In genomic region chr17:7549401-7550055, GRCh38 we compare ENCODE assay signal across 8 cellular contexts. TPM values are rescaled to one million over a fixed set of nuclear protein-coding genes. Genes with fewer than 3 reads are reported as not detected.
DNase-seq lines count a peak whose midpoint lies in the region; ATAC-seq, FAIRE-seq and TF ChIP-seq lines count a peak whose summit lies in the region.

No MANE protein-coding gene starts in this region.

- H2BK120ac ChIP-seq in H1 (replicated peaks; ENCODE audit: low read depth, low read length), result no peak overlapping the region

- 78% methylated on average over 17 of the region's 20 CpGs; no CpG with 5 or more reads in 1 of the 2 experiments for WGBS in H1 (ENCODE audit: extremely low coverage in 1 of 2, insufficient coverage in 1 of 2, insufficient read length in 1 of 2, insufficient replicate concordance in 2 of 2, low coverage in 1 of 2, low lambda C conversion rate in 2 of 2, missing lambda C conversion rate in 1 of 2), 2 experiments
- WGBS in upper lobe of left lung, 2 donors, result 21 to 36% methylated on average over 14 to 20 of the region's 20 CpGs

- peak overlapping the region; percentile 91 for H3K4ac ChIP-seq in H1 (replicated peaks; ENCODE audit: insufficient read length, low read depth, low read length)

- peak; percentile 12 to 59 (median 27) for DNase-seq in CD8-positive, alpha-beta memory T cell
- peak; percentile 33 to 45 for DNase-seq in activated CD4-positive, alpha-beta T cell treated with anti-CD3 and anti-CD28 coated beads for 4 hours
- DNase-seq in H1 (ENCODE audit: low read depth in 1 of 2, low spot score in 2 of 2) (peak in 1 of 2 experiments; percentile 58), upper lobe of left lung (peak in 1 of 2 donors; percentile 45)
- DNase-seq in naive thymus-derived CD4-positive, alpha-beta T cell, result peak in 8 of 9 donors; percentile 45 to 60 (median 53)

- H2BK12ac ChIP-seq in H1 (ENCODE audit: low read depth, low read length), result peak overlapping the region; percentile 95; the same call in 1 of the 2 replicates

- H2BK15ac ChIP-seq in H1 (ENCODE audit: low read length), result peak overlapping the region; percentile 98; the same call in 1 of the 2 replicates

- H4K8ac ChIP-seq in H1 (ENCODE audit: extremely low read depth, insufficient read depth, low read length), result peak overlapping the region; percentile 89; the same call in 1 of the 2 replicates

- H3K27ac Mint-ChIP-seq in CD8-positive, alpha-beta memory T cell, result peak overlapping the region; percentile 76 to 97 (median 89)
- peak overlapping the region; percentile 86 to 98 (median 91) for H3K27ac Mint-ChIP-seq in naive thymus-derived CD4-positive, alpha-beta T cell

- H3K23ac ChIP-seq in H1 (ENCODE audit: insufficient read length), result no peak overlapping the region

- H3K79me1 ChIP-seq in H1 (ENCODE audit: low read depth, low read length), result no peaks in the 10 kb centered on the region

- H3K9ac ChIP-seq in H1 (replicated peaks in 1 of 4; ENCODE audit: extremely low read depth in 1 of 4, low read depth in 3 of 4, low read length in 3 of 4), result no peak overlapping the region

- peak overlapping the region; percentile 93 for H4K91ac ChIP-seq in H1 (replicated peaks; ENCODE audit: insufficient read length, low read length)

- no peaks in the 10 kb centered on the region for H3K9me3 Mint-ChIP-seq in CD8-positive, alpha-beta memory T cell
- H3K9me3 Mint-ChIP-seq in naive thymus-derived CD4-positive, alpha-beta T cell, result peaks cover 0 to 1% (median 0%) of the 10 kb centered on the region in 11 donors

- H3K9me3 ChIP-seq in CD8-positive, alpha-beta memory T cell (ENCODE audit: low read length), result no peaks in the 10 kb centered on the region
- H3K9me3 ChIP-seq in H1 (ENCODE audit: insufficient read depth in 2 of 2, low read depth in 1 of 2, low read length in 1 of 2) (no peaks in the 10 kb centered on the region), upper lobe of left lung (no peaks in the 10 kb centered on the region)
- no peaks in the 10 kb centered on the region for H3K9me3 ChIP-seq in naive thymus-derived CD4-positive, alpha-beta T cell (ENCODE audit: control insufficient read depth in 2 of 3, low read length in 3 of 3)

- H2AK5ac ChIP-seq in H1 (ENCODE audit: low read depth, low read length), result peak overlapping the region; percentile 25; the same call in 1 of the 2 replicates

- H3K4me1 ChIP-seq in CD8-positive, alpha-beta memory T cell (ENCODE audit: insufficient read depth, low read length), result peaks cover 48% of the 10 kb centered on the region
- peaks cover 0 to 4% (median 3%) of the 10 kb centered on the region in 4 experiments; a peak in 2 of 7 replicates for H3K4me1 ChIP-seq in H1 (replicated peaks in 1 of 4; ENCODE audit: control insufficient read depth in 3 of 4, insufficient read depth in 4 of 4, low read length in 3 of 4)
- H3K4me1 ChIP-seq in naive thymus-derived CD4-positive, alpha-beta T cell (ENCODE audit: control insufficient read depth in 2 of 2, insufficient read depth in 2 of 2, low read length in 2 of 2), result peaks cover 15 to 38% of the 10 kb centered on the region in 2 donors
- peaks cover 18 to 34% (median 18%) of the 10 kb centered on the region in 4 donors for H3K4me1 ChIP-seq in upper lobe of left lung

- no peak for TF ChIP-seq RAD21 in H1 (IDR thresholded peaks at IDR 0.05 in 1 of 2, conservative IDR thresholded peaks at IDR 0.05 in 1 of 2; ENCODE audit: low read depth in 2 of 2, low read length in 2 of 2)

- peak overlapping the region; percentile 90 for H3K4me3 ChIP-seq in CD8-positive, alpha-beta memory T cell (ENCODE audit: low read length)
- H3K4me3 ChIP-seq in H1 (ENCODE audit: extremely low read depth in 1 of 4, insufficient read depth in 2 of 4, low read depth in 3 of 4, low read length in 4 of 4) (peak overlapping the region; percentile 56 to 77 (median 70); a peak in 7 of 8 replicates), upper lobe of left lung (peak overlapping the region; percentile 59 to 76 (median 66))
- peak overlapping the region; percentile 91 for H3K4me3 ChIP-seq in naive thymus-derived CD4-positive, alpha-beta T cell (ENCODE audit: low read length)

- TF ChIP-seq CTCF in H1 (IDR thresholded peaks at IDR 0.05; ENCODE audit: control extremely low read depth in 1 of 3, insufficient read depth in 1 of 3, low read depth in 1 of 3, low read length in 3 of 3), result no peak
- TF ChIP-seq CTCF in upper lobe of left lung (IDR thresholded peaks at IDR 0.05), result peak in 1 of 6 experiments; percentile 22

- peaks cover 6% of the 10 kb centered on the region; the same call in 1 of the 2 replicates for H3K23me2 ChIP-seq in H1 (ENCODE audit: low read depth, low read length)

- H4K5ac ChIP-seq in H1 (ENCODE audit: insufficient read length, low read depth, low read length), result peak overlapping the region; percentile 15

- no peak overlapping the region for H3K56ac ChIP-seq in H1 (replicated peaks; ENCODE audit: insufficient read length, low read depth, low read length)

- H3K18ac ChIP-seq in H1 (ENCODE audit: extremely low read depth, low read length), result peak overlapping the region; percentile 60; the same call in 1 of the 2 replicates

- peak overlapping the region; percentile 77 to 90 (median 88) for H3K4me3 Mint-ChIP-seq in CD8-positive, alpha-beta memory T cell
- peak overlapping the region; percentile 77 to 99 (median 88) for H3K4me3 Mint-ChIP-seq in naive thymus-derived CD4-positive, alpha-beta T cell

- peak overlapping the region; percentile 78; the same call in 1 of the 2 replicates for H2BK5ac ChIP-seq in H1 (ENCODE audit: low read depth, low read length)

- peak overlapping the region; percentile 38 for H3K27ac ChIP-seq in CD8-positive, alpha-beta memory T cell (ENCODE audit: low read depth, low read length)
- H3K27ac ChIP-seq in H1 (ENCODE audit: low read depth, low read length), result no peak overlapping the region
- H3K27ac ChIP-seq in naive thymus-derived CD4-positive, alpha-beta T cell (ENCODE audit: low read depth, low read length), result peak overlapping the region; percentile 70
- peak overlapping the region; percentile 84 to 96 (median 88) for H3K27ac ChIP-seq in upper lobe of left lung

- no peak for FAIRE-seq in H1 (lab: Jason Lieb, UNC)

- peaks cover 41 to 55% (median 50%) of the 10 kb centered on the region in 3 donors for H3K4me1 Mint-ChIP-seq in CD8-positive, alpha-beta memory T cell
- H3K4me1 Mint-ChIP-seq in naive thymus-derived CD4-positive, alpha-beta T cell, result peaks cover 50 to 65% (median 58%) of the 10 kb centered on the region in 7 donors

- TF ChIP-seq POLR2A in H1 (IDR thresholded peaks at IDR 0.05; ENCODE audit: control extremely low read depth in 1 of 2, low read depth in 2 of 2, low read length in 2 of 2) (no peak), upper lobe of left lung (IDR thresholded peaks at IDR 0.05) (no peak)

- intact Hi-C loops in naive thymus-derived CD4-positive, alpha-beta T cell (cut with micrococcal nuclease), result loop anchor here (1.0 to 5.0 kb wide), 4 partner anchors 26 to 114 kb away; partner anchors contain the start of genes POLR2A (in 2 of the 2) and TMEM102 (in 1 of the 2)

- ATAC-seq in naive thymus-derived CD4-positive, alpha-beta T cell, result peak; percentile 59
- ATAC-seq in upper lobe of left lung (ENCODE audit: low FRiP score in 2 of 2) (peak; percentile 48 to 62), HG02588 (IDR thresholded peaks at IDR 0.05; ENCODE audit: unreplicated experiment) (no peak), HG03139 (IDR thresholded peaks at IDR 0.05; ENCODE audit: unreplicated experiment) (no peak), GM21526 (IDR thresholded peaks at IDR 0.05; ENCODE audit: low FRiP score, unreplicated experiment) (no peak)

- TF ChIP-seq EP300 in H1 (IDR thresholded peaks at IDR 0.05; ENCODE audit: borderline replicate concordance in 1 of 2, low read depth in 2 of 2, low read length in 2 of 2) (no peak), upper lobe of left lung (IDR thresholded peaks at IDR 0.05) (no peak)

- no peaks in the 10 kb centered on the region for H3K27me3 ChIP-seq in CD8-positive, alpha-beta memory T cell (ENCODE audit: insufficient read depth, low read length, poor library complexity, severe bottlenecking)
- H3K27me3 ChIP-seq in H1 (replicated peaks in 1 of 4; ENCODE audit: control insufficient read depth in 3 of 4, extremely low read depth in 1 of 4, insufficient read depth in 3 of 4, low read length in 3 of 4), result peaks cover 0 to 5% (median 3%) of the 10 kb centered on the region in 4 experiments; a peak in 4 of 7 replicates
- no peaks in the 10 kb centered on the region for H3K27me3 ChIP-seq in naive thymus-derived CD4-positive, alpha-beta T cell (ENCODE audit: control insufficient read depth in 2 of 2, insufficient read depth in 2 of 2, low read length in 2 of 2)
- H3K27me3 ChIP-seq in upper lobe of left lung, result no peaks in the 10 kb centered on the region

- H3K36me3 ChIP-seq in CD8-positive, alpha-beta memory T cell (ENCODE audit: insufficient read depth, low read length), result no peaks in the 10 kb centered on the region
- H3K36me3 ChIP-seq in H1 (ENCODE audit: control insufficient read depth in 2 of 4, insufficient read depth in 4 of 4, low read length in 3 of 4) (no peaks in the 10 kb centered on the region), upper lobe of left lung (peaks cover 0 to 4% (median 0%) of the 10 kb centered on the region in 4 donors)
- H3K36me3 ChIP-seq in naive thymus-derived CD4-positive, alpha-beta T cell (ENCODE audit: control insufficient read depth in 2 of 3, insufficient read depth in 3 of 3, low read length in 3 of 3), result no peaks in the 10 kb centered on the region

- H3K4me2 ChIP-seq in H1 (ENCODE audit: insufficient read depth in 1 of 2, low read depth in 2 of 2, low read length in 2 of 2), result peak overlapping the region; percentile 70 to 89

- peaks cover 0 to 18% (median 2%) of the 10 kb centered on the region in 3 donors for H3K36me3 Mint-ChIP-seq in CD8-positive, alpha-beta memory T cell
- H3K36me3 Mint-ChIP-seq in naive thymus-derived CD4-positive, alpha-beta T cell, result peaks cover 0 to 28% (median 4%) of the 10 kb centered on the region in 5 donors

- H3K79me2 ChIP-seq in H1 (ENCODE audit: control insufficient read depth in 1 of 2, insufficient read depth in 2 of 2, low read length in 2 of 2), result no peaks in the 10 kb centered on the region

- H2BK20ac ChIP-seq in H1 (ENCODE audit: low read length), result no peak overlapping the region

- H4K20me1 ChIP-seq in H1 (replicated peaks in 1 of 2; ENCODE audit: control insufficient read depth in 1 of 2, insufficient read depth in 2 of 2, low read length in 2 of 2), result peaks cover 0 to 7% of the 10 kb centered on the region in 2 experiments

- peaks cover 0 to 2% of the 10 kb centered on the region in 2 donors for H3K27me3 Mint-ChIP-seq in CD8-positive, alpha-beta memory T cell
- peaks cover 0 to 2% (median 0%) of the 10 kb centered on the region in 5 donors for H3K27me3 Mint-ChIP-seq in naive thymus-derived CD4-positive, alpha-beta T cell

- H3K14ac ChIP-seq in H1 (ENCODE audit: insufficient read length), result no peak overlapping the region

- CTCF ChIA-PET in CD8-positive, alpha-beta memory T cell (lab: Charles Lee), result interaction anchor here (7.6 kb wide), 1 partner anchor 11 kb away, joined by 42 read pairs; the partner anchor contains the start of gene SENP3
- CTCF ChIA-PET in H1 (lab: Charles Lee; ENCODE audit: partially characterized antibody), result interaction anchor here (0.6 to 3.9 kb wide), 3 partner anchors 11 to 22 kb away, joined by 3 to 27 read pairs (median 4); partner anchors contain the start of gene SENP3
- CTCF ChIA-PET in naive thymus-derived CD4-positive, alpha-beta T cell (lab: Charles Lee), result interaction anchor here (0.5 to 2.6 kb wide), 6 partner anchors 11 to 194 kb away, joined by 3 to 10 read pairs (median 4); partner anchors contain the start of genes TMEM95 and TP53

- no peak overlapping the region for H2AFZ ChIP-seq in H1 (ENCODE audit: low read length)

- POLR2A ChIA-PET in CD8-positive, alpha-beta memory T cell (lab: Charles Lee), result interaction anchor here (1.4 kb wide), 2 partner anchors 11 to 138 kb away, joined by 3 to 4 read pairs; partner anchors contain the start of gene TP53
- POLR2A ChIA-PET in H1 (lab: Charles Lee; ENCODE audit: partially characterized antibody), result interaction anchor here (1.1 to 37.5 kb wide), 7 partner anchors 8 to 65 kb away, joined by 3 to 1144 read pairs (median 8); partner anchors contain the start of genes CD68, MPDU1, POLR2A and SOX15
- POLR2A ChIA-PET in naive thymus-derived CD4-positive, alpha-beta T cell (lab: Charles Lee), result interaction anchor here (0.9 to 2.4 kb wide), 13 partner anchors 10 to 624 kb away, joined by 3 to 25 read pairs (median 4); partner anchors contain the start of genes POLR2A, SAT2, SENP3 and TP53

RNA-seq across cellular contexts. Expression of gene TNFSF12, which starts 0.7 kb away (rescaled TPM):
- 10 to 100 TPM; 18.6 to 22.5 TPM for total RNA-seq in CD8-positive, alpha-beta memory T cell
- polyA plus RNA-seq in CD8-positive, alpha-beta memory T cell, result 60.8 TPM
- 5.5 and 7.2 TPM in 2 replicates for total RNA-seq in H1 (2021; fragmentation: NEBNext Ultra II Directional; extraction: Animal tissue kit (Norgen Biotek cat#: 25700))
- polyA plus RNA-seq in H1 (2011; rRNA removed), result 9.6 and 15.8 TPM in 2 replicates
- polyA plus RNA-seq in H1 (2011; cell fraction: cytosol; rRNA removed), result 9.6 TPM
- polyA plus RNA-seq in H1 (2011; cell fraction: nucleus; rRNA removed), result 7.6 TPM
- polyA plus RNA-seq in H1 (2012, experiment 1 of 2), result 4.4 to 8.2 TPM (median 6.9 TPM) in 4 replicates
- 7.5 TPM for polyA plus RNA-seq in H1 (2012, experiment 2 of 2)
- polyA plus RNA-seq in H1 (2013, experiment 1 of 2), result 7.2 TPM
- polyA plus RNA-seq in H1 (2013, experiment 2 of 2), result 8.3 TPM
- polyA minus RNA-seq in H1 (2011; rRNA and poly(A)+ RNA removed), result 0.56 and 2.6 TPM in 2 replicates
- 0.95 TPM for polyA minus RNA-seq in H1 (2011; cell fraction: cytosol; rRNA and poly(A)+ RNA removed)
- 0.60 TPM for polyA minus RNA-seq in H1 (2011; cell fraction: nucleus; rRNA and poly(A)+ RNA removed)
- total RNA-seq in naive thymus-derived CD4-positive, alpha-beta T cell, result 10 to 100 TPM; 27.3 to 82.4 (median 36.9) TPM
- 10 to 100 TPM; 25.4 to 36.1 TPM for polyA plus RNA-seq in naive thymus-derived CD4-positive, alpha-beta T cell
- total RNA-seq in upper lobe of left lung, result 100 to 1,000 TPM in 1 of 6 donors, 10 to 100 TPM in 5; 32.3 to 158 (median 73.2) TPM

RNA-seq across cellular contexts. Expression of gene TNFSF13, which starts 9.0 kb away (rescaled TPM):
- total RNA-seq in CD8-positive, alpha-beta memory T cell, result 1 to 10 TPM in 1 of 2 experiments, under 1 TPM in 1; 0.80 to 1.6 TPM
- not detected for polyA plus RNA-seq in CD8-positive, alpha-beta memory T cell
- 2.1 and 2.3 TPM in 2 replicates for total RNA-seq in H1 (2021; fragmentation: NEBNext Ultra II Directional; extraction: Animal tissue kit (Norgen Biotek cat#: 25700))
- 2.6 and 3.1 TPM in 2 replicates for polyA plus RNA-seq in H1 (2011; rRNA removed)
- 0.83 TPM for polyA plus RNA-seq in H1 (2011; cell fraction: cytosol; rRNA removed)
- 5.0 TPM for polyA plus RNA-seq in H1 (2011; cell fraction: nucleus; rRNA removed)
- 3.3 to 6.2 TPM (median 4.6 TPM) in 4 replicates for polyA plus RNA-seq in H1 (2012, experiment 1 of 2)
- polyA plus RNA-seq in H1 (2012, experiment 2 of 2), result 3.3 TPM
- polyA plus RNA-seq in H1 (2013, experiment 1 of 2), result 1.9 TPM
- 1.9 TPM for polyA plus RNA-seq in H1 (2013, experiment 2 of 2)
- 1.0 and 2.7 TPM in 2 replicates for polyA minus RNA-seq in H1 (2011; rRNA and poly(A)+ RNA removed)
- polyA minus RNA-seq in H1 (2011; cell fraction: cytosol; rRNA and poly(A)+ RNA removed), result not detected
- 1.5 TPM for polyA minus RNA-seq in H1 (2011; cell fraction: nucleus; rRNA and poly(A)+ RNA removed)
- total RNA-seq in naive thymus-derived CD4-positive, alpha-beta T cell, result 10 to 100 TPM in 1 of 5 experiments, 1 to 10 TPM in 4; 2.0 to 45.6 (median 4.4) TPM
- 1 to 10 TPM; 1.1 to 1.5 TPM for polyA plus RNA-seq in naive thymus-derived CD4-positive, alpha-beta T cell
- total RNA-seq in upper lobe of left lung, result 100 to 1,000 TPM in 4 of 6 donors, 10 to 100 TPM in 2; 74.2 to 226 (median 129) TPM

RNA-seq across cellular contexts. Expression of gene SENP3, which starts 12.2 kb away (rescaled TPM):
- 100 to 1,000 TPM; 111 to 121 TPM for total RNA-seq in CD8-positive, alpha-beta memory T cell
- 12.0 TPM for polyA plus RNA-seq in CD8-positive, alpha-beta memory T cell
- 80.3 and 86.2 TPM in 2 replicates for total RNA-seq in H1 (2021; fragmentation: NEBNext Ultra II Directional; extraction: Animal tissue kit (Norgen Biotek cat#: 25700))
- 87.3 and 129 TPM in 2 replicates for polyA plus RNA-seq in H1 (2011; rRNA removed)
- 118 TPM for polyA plus RNA-seq in H1 (2011; cell fraction: cytosol; rRNA removed)
- 78.9 TPM for polyA plus RNA-seq in H1 (2011; cell fraction: nucleus; rRNA removed)
- 61.7 to 78.1 TPM (median 68.8 TPM) in 4 replicates for polyA plus RNA-seq in H1 (2012, experiment 1 of 2)
- 197 TPM for polyA plus RNA-seq in H1 (2012, experiment 2 of 2)
- 54.7 TPM for polyA plus RNA-seq in H1 (2013, experiment 1 of 2)
- 50.5 TPM for polyA plus RNA-seq in H1 (2013, experiment 2 of 2)
- polyA minus RNA-seq in H1 (2011; rRNA and poly(A)+ RNA removed), result 125 and 150 TPM in 2 replicates
- polyA minus RNA-seq in H1 (2011; cell fraction: cytosol; rRNA and poly(A)+ RNA removed), result 57.5 TPM
- 43.5 TPM for polyA minus RNA-seq in H1 (2011; cell fraction: nucleus; rRNA and poly(A)+ RNA removed)
- 10 to 100 TPM; 35.0 to 43.8 (median 40.8) TPM for total RNA-seq in naive thymus-derived CD4-positive, alpha-beta T cell
- 10 to 100 TPM; 13.2 to 20.6 TPM for polyA plus RNA-seq in naive thymus-derived CD4-positive, alpha-beta T cell
- total RNA-seq in upper lobe of left lung, result 100 to 1,000 TPM in 1 of 6 donors, 10 to 100 TPM in 5; 54.2 to 108 (median 57.5) TPM

RNA-seq across cellular contexts. Expression of gene CD68, which starts 29.9 kb away (rescaled TPM):
- 10 to 100 TPM; 11.1 to 12.7 TPM for total RNA-seq in CD8-positive, alpha-beta memory T cell
- polyA plus RNA-seq in CD8-positive, alpha-beta memory T cell, result 1.2 TPM
- 0.31 TPM in 1 of 2 replicates, not detected in the other for total RNA-seq in H1 (2021; fragmentation: NEBNext Ultra II Directional; extraction: Animal tissue kit (Norgen Biotek cat#: 25700))
- 0.18 and 0.35 TPM in 2 replicates for polyA plus RNA-seq in H1 (2011; rRNA removed)
- 0.22 TPM for polyA plus RNA-seq in H1 (2011; cell fraction: cytosol; rRNA removed)
- 0.66 TPM for polyA plus RNA-seq in H1 (2011; cell fraction: nucleus; rRNA removed)
- 0.32 to 0.34 TPM in 2 of 4 replicates, not detected in the others for polyA plus RNA-seq in H1 (2012, experiment 1 of 2)
- not detected for polyA plus RNA-seq in H1 (2012, experiment 2 of 2)
- 0.16 TPM for polyA plus RNA-seq in H1 (2013, experiment 1 of 2)
- polyA plus RNA-seq in H1 (2013, experiment 2 of 2), result 0.18 TPM
- polyA minus RNA-seq in H1 (2011; rRNA and poly(A)+ RNA removed), result 0.83 and 1.8 TPM in 2 replicates
- not detected for polyA minus RNA-seq in H1 (2011; cell fraction: cytosol; rRNA and poly(A)+ RNA removed)
- not detected for polyA minus RNA-seq in H1 (2011; cell fraction: nucleus; rRNA and poly(A)+ RNA removed)
- total RNA-seq in naive thymus-derived CD4-positive, alpha-beta T cell, result 100 to 1,000 TPM in 1 of 5 experiments, 10 to 100 TPM in 2, 1 to 10 TPM in 2; 6.8 to 176 (median 18.8) TPM
- under 1 TPM; 0.12 to 0.21 TPM for polyA plus RNA-seq in naive thymus-derived CD4-positive, alpha-beta T cell
- 100 to 1,000 TPM in 5 of 6 donors, 10 to 100 TPM in 1; 76.5 to 500 (median 260) TPM for total RNA-seq in upper lobe of left lung

RNA-seq across cellular contexts. Expression of gene MPDU1, which starts 34.1 kb away (rescaled TPM):
- 100 to 1,000 TPM; 115 to 124 TPM for total RNA-seq in CD8-positive, alpha-beta memory T cell
- 40.5 TPM for polyA plus RNA-seq in CD8-positive, alpha-beta memory T cell
- 63.2 and 66.9 TPM in 2 replicates for total RNA-seq in H1 (2021; fragmentation: NEBNext Ultra II Directional; extraction: Animal tissue kit (Norgen Biotek cat#: 25700))
- 142 and 154 TPM in 2 replicates for polyA plus RNA-seq in H1 (2011; rRNA removed)
- polyA plus RNA-seq in H1 (2011; cell fraction: cytosol; rRNA removed), result 104 TPM
- polyA plus RNA-seq in H1 (2011; cell fraction: nucleus; rRNA removed), result 89.7 TPM
- 42.0 to 58.2 TPM (median 45.9 TPM) in 4 replicates for polyA plus RNA-seq in H1 (2012, experiment 1 of 2)
- polyA plus RNA-seq in H1 (2012, experiment 2 of 2), result 154 TPM
- 137 TPM for polyA plus RNA-seq in H1 (2013, experiment 1 of 2)
- polyA plus RNA-seq in H1 (2013, experiment 2 of 2), result 151 TPM
- 103 and 130 TPM in 2 replicates for polyA minus RNA-seq in H1 (2011; rRNA and poly(A)+ RNA removed)
- polyA minus RNA-seq in H1 (2011; cell fraction: cytosol; rRNA and poly(A)+ RNA removed), result 21.1 TPM
- polyA minus RNA-seq in H1 (2011; cell fraction: nucleus; rRNA and poly(A)+ RNA removed), result 22.7 TPM
- total RNA-seq in naive thymus-derived CD4-positive, alpha-beta T cell, result 10 to 100 TPM; 25.4 to 79.8 (median 31.4) TPM
- polyA plus RNA-seq in naive thymus-derived CD4-positive, alpha-beta T cell, result 10 to 100 TPM; 39.1 to 52.3 TPM
- 100 to 1,000 TPM in 1 of 6 donors, 10 to 100 TPM in 5; 50.6 to 121 (median 56.2) TPM for total RNA-seq in upper lobe of left lung

Comparison
In these comparisons a context has a peak if more than half of its experiments do, and no peak if none do; other contexts are left out.
1. ATAC-seq: peak in naive thymus-derived CD4-positive, alpha-beta T cell (single experiment) and upper lobe of left lung (2 of 2); none in HG02588 (single experiment), HG03139 (single experiment) and GM21526 (single experiment).
2. Peak in every context shown above with its lines, with median percentiles within 50 percentile points of each other: H3K4me3 ChIP-seq.